ENCODE assay signal across 8 cellular contexts in genomic region chr11:3865388-3866193, GRCh38. TPM values are rescaled to one million over a fixed set of nuclear protein-coding genes. Genes with fewer than 3 reads are reported as not detected.
DNase-seq lines count a peak whose midpoint lies in the region; ATAC-seq and TF ChIP-seq lines count a peak whose summit lies in the region.

No MANE protein-coding gene starts in this region.

- H3K4me1 Mint-ChIP-seq in activated CD4-positive, alpha-beta memory T cell treated with anti-CD3 and anti-CD28 coated beads, Interleukin-2, amount 10 ng/mL, durations not matched to agents 7 days and 5 days, result peaks cover 81% of the 10 kb centered on the region

- no peak overlapping the region for H3K4me3 Mint-ChIP-seq in activated CD4-positive, alpha-beta memory T cell treated with anti-CD3 and anti-CD28 coated beads, Interleukin-2, amount 10 ng/mL, durations not matched to agents 7 days and 5 days

- intact Hi-C loops in vagina (cut with DNase I), result no loop called here

- H3K4me3 ChIP-seq in AG04450 (ENCODE audit: low read depth, low read length), result no peak overlapping the region
- peak overlapping the region in 1 of 2 donors; percentile 3 for H3K4me3 ChIP-seq in vagina
- H3K4me3 ChIP-seq in WERI-Rb-1 (ENCODE audit: low read depth, low read length), result no peak overlapping the region

- no peaks in the 10 kb centered on the region for H3K9me3 Mint-ChIP-seq in activated CD4-positive, alpha-beta memory T cell treated with anti-CD3 and anti-CD28 coated beads, Interleukin-2, amount 10 ng/mL, durations not matched to agents 7 days and 5 days

- TF ChIP-seq CTCF in AG04450 (IDR thresholded peaks at IDR 0.05; ENCODE audit: low read depth, low read length) (no peak), vagina (IDR thresholded peaks at IDR 0.05) (no peak), WERI-Rb-1 (IDR thresholded peaks at IDR 0.05; ENCODE audit: low read depth, low read length) (no peak)

- peak overlapping the region; percentile 72 for H3K27ac ChIP-seq in AG04450 (ENCODE audit: low read depth, low read length)
- H3K27ac ChIP-seq in vagina, result peak overlapping the region; percentile 58
- no peak overlapping the region for H3K27ac ChIP-seq in WERI-Rb-1

- no peaks in the 10 kb centered on the region for H3K27me3 Mint-ChIP-seq in activated CD4-positive, alpha-beta memory T cell treated with anti-CD3 and anti-CD28 coated beads, Interleukin-2, amount 10 ng/mL, durations not matched to agents 7 days and 5 days

- H3K9me3 ChIP-seq in AG04450 (ENCODE audit: control insufficient read depth, insufficient read depth, low read length) (no peaks in the 10 kb centered on the region), vagina (no peaks in the 10 kb centered on the region), WERI-Rb-1 (ENCODE audit: severe bottlenecking) (no peaks in the 10 kb centered on the region)

- POLR2A ChIA-PET in AG04450 (lab: Yijun Ruan, JAX), result no interaction called here
- POLR2A ChIA-PET in activated CD4-positive, alpha-beta memory T cell treated with anti-CD3 and anti-CD28 coated beads, Interleukin-2, amount 10 ng/mL, durations not matched to agents 7 days and 5 days (lab: Charles Lee), result interaction anchor here (0.5 to 17.2 kb wide), 5 partner anchors 11 to 77 kb away, joined by 3 to 174 read pairs (median 4); partner anchors contain the start of genes RHOG and STIM1

- peaks cover 39% of the 10 kb centered on the region for H3K36me3 Mint-ChIP-seq in activated CD4-positive, alpha-beta memory T cell treated with anti-CD3 and anti-CD28 coated beads, Interleukin-2, amount 10 ng/mL, durations not matched to agents 7 days and 5 days (ENCODE audit: low read depth)

- no peaks in the 10 kb centered on the region for H3K27me3 ChIP-seq in AG04450 (ENCODE audit: control insufficient read depth, insufficient read depth, low read length)
- H3K27me3 ChIP-seq in vagina, result no peaks in the 10 kb centered on the region
- no peaks in the 10 kb centered on the region for H3K27me3 ChIP-seq in WERI-Rb-1 (ENCODE audit: insufficient read depth, low read depth, severe bottlenecking)

- no peak for TF ChIP-seq POLR2A in vagina (IDR thresholded peaks at IDR 0.05)

- peak; percentile 41 for DNase-seq in AG04450 (ENCODE audit: low read depth, low spot score)
- no peak for DNase-seq in activated CD4-positive, alpha-beta memory T cell treated with anti-CD3 and anti-CD28 coated beads, Interleukin-2, amount 10 ng/mL, durations not matched to agents 7 days and 5 days
- DNase-seq in kidney tubule cell (ENCODE audit: low spot score), result peak; percentile 69
- no peak for DNase-seq in vagina (ENCODE audit: extremely low spot score in 2 of 2)
- DNase-seq in Ammon's horn (ENCODE audit: low spot score), result no peak
- no peak for DNase-seq in NCI-H2227 treated with DMSO at 0.1 percent for 48 hours (lab: John Stamatoyannopoulos, UW)
- DNase-seq in WERI-Rb-1, result no peak

- ATAC-seq in GM21576 (IDR thresholded peaks at IDR 0.05; ENCODE audit: unreplicated experiment), result peak; percentile 24

- H3K36me3 ChIP-seq in vagina (no peaks in the 10 kb centered on the region), WERI-Rb-1 (no peaks in the 10 kb centered on the region)

- peak overlapping the region; percentile 71 for H3K27ac Mint-ChIP-seq in activated CD4-positive, alpha-beta memory T cell treated with anti-CD3 and anti-CD28 coated beads, Interleukin-2, amount 10 ng/mL, durations not matched to agents 7 days and 5 days

- H3K4me1 ChIP-seq in vagina, result peaks cover 71% of the 10 kb centered on the region

- CTCF ChIA-PET in AG04450 (lab: Charles Lee), result interaction anchor here (1.2 to 3.2 kb wide), 5 partner anchors 11 to 207 kb away, joined by 3 to 20 read pairs (median 8); partner anchors contain the start of gene STIM1
- CTCF ChIA-PET in activated CD4-positive, alpha-beta memory T cell treated with anti-CD3 and anti-CD28 coated beads, Interleukin-2, amount 10 ng/mL, durations not matched to agents 7 days and 5 days (lab: Charles Lee), result interaction anchor here (0.7 to 20.3 kb wide), 3 partner anchors 8 to 175 kb away, joined by 3 to 222 read pairs (median 3); partner anchors contain the start of gene STIM1

RNA-seq across cellular contexts. Expression of gene STIM1, which starts 10.1 kb away (rescaled TPM):
- polyA plus RNA-seq in AG04450 (2011; rRNA removed), result 19.7 and 23.4 TPM in 2 replicates
- 45.9 and 48.9 TPM in 2 replicates for polyA minus RNA-seq in AG04450 (2011; rRNA and poly(A)+ RNA removed)
- 100 to 1,000 TPM; 111 to 113 TPM for total RNA-seq in activated CD4-positive, alpha-beta memory T cell treated with anti-CD3 and anti-CD28 coated beads, Interleukin-2, amount 10 ng/mL, durations not matched to agents 7 days and 5 days
- 68.8 TPM for total RNA-seq in vagina

RNA-seq across cellular contexts. Expression of gene RHOG, which starts 24.8 kb away (rescaled TPM):
- polyA plus RNA-seq in AG04450 (2011; rRNA removed), result 40.3 and 64.6 TPM in 2 replicates
- polyA minus RNA-seq in AG04450 (2011; rRNA and poly(A)+ RNA removed), result 74.9 and 104 TPM in 2 replicates
- total RNA-seq in activated CD4-positive, alpha-beta memory T cell treated with anti-CD3 and anti-CD28 coated beads, Interleukin-2, amount 10 ng/mL, durations not matched to agents 7 days and 5 days, result 100 to 1,000 TPM; 192 to 201 TPM
- 107 TPM for total RNA-seq in vagina

RNA-seq across cellular contexts. Expression of gene PGAP2, which starts 57.2 kb away (rescaled TPM):
- 20.8 and 26.3 TPM in 2 replicates for polyA plus RNA-seq in AG04450 (2011; rRNA removed)
- 20.9 and 24.8 TPM in 2 replicates for polyA minus RNA-seq in AG04450 (2011; rRNA and poly(A)+ RNA removed)
- 10 to 100 TPM; 18.0 to 19.0 TPM for total RNA-seq in activated CD4-positive, alpha-beta memory T cell treated with anti-CD3 and anti-CD28 coated beads, Interleukin-2, amount 10 ng/mL, durations not matched to agents 7 days and 5 days
- 19.6 TPM for total RNA-seq in vagina

Comparison
In these comparisons a context has a peak if more than half of its experiments do, and no peak if none do; other contexts are left out.
1. DNase-seq: peak in AG04450 (single experiment) and kidney tubule cell (single experiment); none in activated CD4-positive, alpha-beta memory T cell treated with anti-CD3 and anti-CD28 coated beads, Interleukin-2, amount 10 ng/mL, durations not matched to agents 7 days and 5 days (single experiment), vagina (0 of 2), Ammon's horn (single experiment), NCI-H2227 treated with DMSO at 0.1 percent for 48 hours (single experiment) and WERI-Rb-1 (single experiment).